In the genomic region with DNA sequence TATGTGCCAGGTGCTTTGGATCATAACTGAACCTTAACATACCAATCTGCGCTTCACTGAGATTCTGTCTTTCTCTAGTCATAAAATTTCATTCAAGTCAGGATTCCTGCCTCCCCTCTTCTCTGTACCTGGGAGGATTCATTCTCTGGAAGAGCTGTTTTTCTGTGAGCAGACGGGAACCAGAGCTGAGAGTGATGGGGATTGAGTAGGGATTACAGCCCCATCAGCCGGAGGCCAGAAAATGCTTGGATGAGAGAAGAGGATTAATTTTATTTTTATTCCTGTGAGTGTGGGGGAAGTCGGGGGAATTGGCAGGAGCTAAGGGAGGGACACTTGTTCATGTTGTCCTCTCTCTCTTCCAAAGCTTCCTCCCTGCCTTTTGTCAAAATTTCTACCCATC, we compare ENCODE assay signal across 16 cellular contexts. TPM values are rescaled to one million over a fixed set of nuclear protein-coding genes. Genes with fewer than 3 reads are reported as not detected.
DNase-seq lines count a peak whose midpoint lies in the region; ATAC-seq, FAIRE-seq and TF ChIP-seq lines count a peak whose summit lies in the region.
"Had no signal": no experiment of that assay in that cellular context is flagged by ENCODE, and none has a peak within 500 bp of the region (broad histone marks: within the 10 kb centered on the region; RNA-seq: fewer than 3 reads in every experiment).

No MANE protein-coding gene starts in this region.

- H3K4me3 Mint-ChIP-seq in memory B cell: no peak overlapping the region
- H3K4me3 Mint-ChIP-seq in type B pancreatic cell: no peak overlapping the region
- H3K4me3 Mint-ChIP-seq: CD14-positive monocyte; CD8-positive, alpha-beta T cell; GM23338 had no signal

- DNase-seq in D721Med (ENCODE audit: insufficient read length, low spot score) (peak; percentile 55), NCI-H82 treated with DMSO at 0.1 percent for 48 hours (lab: John Stamatoyannopoulos, UW; ENCODE audit: unreplicated experiment) (peak; percentile 79), memory B cell (ENCODE audit: low spot score in 2 of 2) (no peak), type B pancreatic cell (ENCODE audit: extremely low spot score, unreplicated experiment) (no peak), NCI-H1436 treated with DMSO at 0.1 percent for 48 hours (lab: John Stamatoyannopoulos, UW) (no peak)
- no peak for DNase-seq in stimulated activated naive CD8-positive, alpha-beta T cell treated with anti-CD3 and anti-CD28 coated beads, Interleukin-15, Interleukin-2, amounts not matched to agents 100 U/mL and 50 U/mL, for 24 hours
- DNase-seq: CD8-positive, alpha-beta T cell; COR-L47; DMS 273 treated with DMSO at 0.1 percent for 48 hours; H7 had no signal

- H3K27ac Mint-ChIP-seq in memory B cell: peak overlapping the region; percentile 32
- peak overlapping the region; percentile 26 for H3K27ac Mint-ChIP-seq in type B pancreatic cell
- H3K27ac Mint-ChIP-seq: CD8-positive, alpha-beta T cell; GM23338 had no signal

- H3K4me1 Mint-ChIP-seq in memory B cell (peaks cover 26% of the 10 kb centered on the region), type B pancreatic cell (ENCODE audit: unreplicated experiment) (peaks cover 40% of the 10 kb centered on the region)

- TF ChIP-seq CTCF in D721Med (IDR thresholded peaks at IDR 0.05; ENCODE audit: insufficient read depth, missing control alignments) (no peak), type B pancreatic cell (conservative IDR thresholded peaks at IDR 0.05) (no peak)

- H3K9me3 Mint-ChIP-seq in memory B cell: no peaks in the 10 kb centered on the region
- H3K9me3 Mint-ChIP-seq in type B pancreatic cell: no peaks in the 10 kb centered on the region
- H3K9me3 Mint-ChIP-seq: CD14-positive monocyte; CD8-positive, alpha-beta T cell; GM23338 had no signal

- no peak for FAIRE-seq in D721Med (lab: Jason Lieb, UNC)
- FAIRE-seq: A549, GM18507 had no signal

- no peaks in the 10 kb centered on the region for H3K27me3 Mint-ChIP-seq in memory B cell
- H3K27me3 Mint-ChIP-seq in type B pancreatic cell: peaks cover 8% of the 10 kb centered on the region

- ATAC-seq in memory B cell (ENCODE audit: low read depth) (no peak), HG03025 (IDR thresholded peaks at IDR 0.05; ENCODE audit: low FRiP score, unreplicated experiment) (no peak)
- no peak for ATAC-seq in stimulated activated naive CD8-positive, alpha-beta T cell treated with anti-CD3 and anti-CD28 coated beads, Interleukin-15, Interleukin-2, amounts not matched to agents 100 U/mL and 50 U/mL, for 24 hours
- ATAC-seq: A549; CD8-positive, alpha-beta T cell; GM23338 had no signal

- H3K36me3 Mint-ChIP-seq in memory B cell: peaks cover 6% of the 10 kb centered on the region
- peaks cover 3% of the 10 kb centered on the region for H3K36me3 Mint-ChIP-seq in type B pancreatic cell

RNA-seq across cellular contexts. Expression of a gene that starts 4.7 kb away (rescaled TPM):
- 44.6 and 75.8 TPM in 2 replicates for total RNA-seq in type B pancreatic cell (ENCODE audit: low replicate concordance)

RNA-seq across cellular contexts. Expression of a gene that starts 46.3 kb away (rescaled TPM):
- total RNA-seq in type B pancreatic cell (ENCODE audit: low replicate concordance): not detected in 2 replicates
- total RNA-seq: CD8-positive, alpha-beta T cell; Daoy; GM23338; H7 had no signal

RNA-seq across cellular contexts. Expression of a gene that starts 50.7 kb away (rescaled TPM):
- total RNA-seq in type B pancreatic cell (ENCODE audit: low replicate concordance): 46.2 and 67.1 TPM in 2 replicates

Comparison
In these comparisons a context has a peak if more than half of its experiments do, and no peak if none do; other contexts are left out.
1. DNase-seq: peak in D721Med (single experiment) and NCI-H82 treated with DMSO at 0.1 percent for 48 hours (single experiment); none in memory B cell (0 of 2), type B pancreatic cell (single experiment), stimulated activated naive CD8-positive, alpha-beta T cell treated with anti-CD3 and anti-CD28 coated beads, Interleukin-15, Interleukin-2, amounts not matched to agents 100 U/mL and 50 U/mL, for 24 hours (single experiment) and NCI-H1436 treated with DMSO at 0.1 percent for 48 hours (single experiment).